In genomic region chr1:186799689-186800054, GRCh38 we compare ENCODE assay signal across 15 cellular contexts. TPM values are rescaled to one million over a fixed set of nuclear protein-coding genes. Genes with fewer than 3 reads are reported as not detected.
A peak's percentile ranks its signal among the peaks of the same experiment; 100 is the strongest.
DNase-seq lines count a peak whose midpoint lies in the region; ATAC-seq, FAIRE-seq and TF ChIP-seq lines count a peak whose summit lies in the region.
"Had no signal": no experiment of that assay in that cellular context is flagged by ENCODE, and none has a peak within 500 bp of the region (broad histone marks: within the 10 kb centered on the region; RNA-seq: fewer than 3 reads in every experiment).

No MANE protein-coding gene starts in this region.

- H3K9me3 ChIP-seq in stomach (no peaks in the 10 kb centered on the region), A673 (ENCODE audit: low read depth, low read length, poor library complexity, severe bottlenecking) (no peaks in the 10 kb centered on the region), thyroid gland (no peaks in the 10 kb centered on the region), trophoblast cell (ENCODE audit: insufficient read depth, low read depth, low read length) (no peaks in the 10 kb centered on the region)

- intact Hi-C loops in stomach (cut with DNase I; ENCODE audit: low total_unique reads) (no loop called here), A673 (cut with micrococcal nuclease; ENCODE audit: unreplicated experiment) (no loop called here), thyroid gland (cut with DNase I) (no loop called here)

- no peak overlapping the region for H3K14ac ChIP-seq in trophoblast cell (ENCODE audit: low read length)

- H3K4me2 ChIP-seq in trophoblast cell (ENCODE audit: low read length), result no peak overlapping the region

- H3K27me3 ChIP-seq in stomach (no peaks in the 10 kb centered on the region), A673 (replicated peaks; ENCODE audit: insufficient read depth, low read depth, low read length, poor library complexity) (no peaks in the 10 kb centered on the region), thyroid gland (no peaks in the 10 kb centered on the region), trophoblast cell (ENCODE audit: insufficient read depth, low read length) (no peaks in the 10 kb centered on the region)

- no peak overlapping the region for H3K23ac ChIP-seq in trophoblast cell (ENCODE audit: low read length)

- no peaks in the 10 kb centered on the region for H3K4me1 ChIP-seq in stomach
- no peaks in the 10 kb centered on the region for H3K4me1 ChIP-seq in A673 (ENCODE audit: insufficient read depth, low read length, poor library complexity, severe bottlenecking)
- no peaks in the 10 kb centered on the region for H3K4me1 ChIP-seq in thyroid gland
- H3K4me1 ChIP-seq in trophoblast cell (ENCODE audit: control insufficient read depth in 1 of 2, insufficient read depth in 2 of 2, low read length in 2 of 2), result no peaks in the 10 kb centered on the region

- H2BK12ac ChIP-seq in trophoblast cell (ENCODE audit: low read length), result no peak overlapping the region

- no peak for DNase-seq in GM12892 (ENCODE audit: insufficient read length)
- no peak for DNase-seq in stomach
- no peak for DNase-seq in A673 (ENCODE audit: low spot score)
- no peak for DNase-seq in thyroid gland
- no peak for DNase-seq in trophoblast cell
- DNase-seq: activated CD4-positive, alpha-beta T cell treated with anti-CD3 and anti-CD28 coated beads, Interleukin-2, amount 50 U/mL, for 48 hours; activated naive CD4-positive, alpha-beta T cell treated with anti-CD3 and anti-CD28 coated beads, Interleukin-2, amount 10 ng/mL, durations not matched to agents 7 days and 5 days; DMS79; IMR-90; NCI-H187; stimulated activated CD4-positive, alpha-beta T cell treated with anti-CD3 and anti-CD28 coated beads, Interleukin-4, amount 100 ng/mL, for 4 hours; T-helper 1 cell had no signal

- H2BK5ac ChIP-seq in trophoblast cell (ENCODE audit: low read depth, low read length, poor library complexity), result no peak overlapping the region

- TF ChIP-seq CTCF in stomach (IDR thresholded peaks at IDR 0.05) (no peak), A673 (conservative IDR thresholded peaks at IDR 0.05; ENCODE audit: low read depth, low read length) (no peak), thyroid gland (IDR thresholded peaks at IDR 0.05) (no peak)

- H3K4me3 ChIP-seq in stomach (no peak overlapping the region), A673 (ENCODE audit: low read depth, low read length, poor library complexity, severe bottlenecking) (no peak overlapping the region), thyroid gland (replicated peaks in 1 of 3) (no peak overlapping the region), trophoblast cell (ENCODE audit: low read depth, low read length) (no peak overlapping the region)

- no peak overlapping the region for H2BK120ac ChIP-seq in trophoblast cell (ENCODE audit: insufficient read depth, low read length, poor library complexity)

- no TSS peak for BruUV-seq in A673 (replicated peaks; lab: Mats Ljungman, UMichigan)

- no peak overlapping the region for H3K27ac ChIP-seq in stomach
- H3K27ac ChIP-seq in A673 (ENCODE audit: low read depth, low read length, poor library complexity, severe bottlenecking), result no peak overlapping the region
- no peak overlapping the region for H3K27ac ChIP-seq in thyroid gland
- H3K27ac ChIP-seq in trophoblast cell (ENCODE audit: low read depth, low read length), result no peak overlapping the region

- H3K4ac ChIP-seq in trophoblast cell (ENCODE audit: low read depth, low read length), result no peak overlapping the region

- no peaks in the 10 kb centered on the region for H3K79me1 ChIP-seq in trophoblast cell (ENCODE audit: low read length)

- no peak overlapping the region for H3K18ac ChIP-seq in trophoblast cell (ENCODE audit: low read length)

- TF ChIP-seq EP300 in stomach (IDR thresholded peaks at IDR 0.05), result no peak

- ATAC-seq in GM19372 (IDR thresholded peaks at IDR 0.05; ENCODE audit: low read depth, unreplicated experiment) (peak; percentile 74), HG02623 (IDR thresholded peaks at IDR 0.05; ENCODE audit: unreplicated experiment) (peak; percentile 96), HG03280 (IDR thresholded peaks at IDR 0.05; ENCODE audit: unreplicated experiment) (peak; percentile 93)

- TF ChIP-seq POLR2A in GM12892 (IDR thresholded peaks at IDR 0.05; ENCODE audit: low read depth, low read length), result no peak
- TF ChIP-seq POLR2A in stomach (IDR thresholded peaks at IDR 0.05), result no peak
- TF ChIP-seq POLR2A in thyroid gland (IDR thresholded peaks at IDR 0.05), result no peak

- POLR2A ChIA-PET in A673 (lab: Charles Lee; ENCODE audit: low non-redundant PET), result no interaction called here

- peak; percentile 81 for FAIRE-seq in GM12892 (lab: Jason Lieb, UNC)

- no peak overlapping the region for H4K8ac ChIP-seq in trophoblast cell (ENCODE audit: low read depth, low read length)

- H3K79me2 ChIP-seq in trophoblast cell (ENCODE audit: control insufficient read depth, insufficient read depth, low read length, poor library complexity), result no peaks in the 10 kb centered on the region

- CTCF ChIA-PET in A673 (lab: Charles Lee), result no interaction called here

- no peak overlapping the region for H2AK5ac ChIP-seq in trophoblast cell (ENCODE audit: low read length)

- no peaks in the 10 kb centered on the region for H3K36me3 ChIP-seq in stomach
- no peaks in the 10 kb centered on the region for H3K36me3 ChIP-seq in A673 (ENCODE audit: insufficient read depth, low read length, poor library complexity, severe bottlenecking)
- H3K36me3 ChIP-seq in thyroid gland, result no peaks in the 10 kb centered on the region
- H3K36me3 ChIP-seq in trophoblast cell (ENCODE audit: control insufficient read depth in 1 of 2, insufficient read depth in 2 of 2, low read length in 2 of 2), result no peaks in the 10 kb centered on the region

- no peak overlapping the region for H4K12ac ChIP-seq in trophoblast cell (ENCODE audit: low read depth, low read length)

- H3K9ac ChIP-seq in trophoblast cell (ENCODE audit: low read length), result no peak overlapping the region

- no peak overlapping the region for H2AFZ ChIP-seq in trophoblast cell (ENCODE audit: insufficient read depth, low read length, poor library complexity)

- H4K91ac ChIP-seq in trophoblast cell (ENCODE audit: low read depth, low read length), result no peak overlapping the region

RNA-seq across cellular contexts. Expression of gene PLA2G4A, which starts 29.1 kb away (rescaled TPM):
- polyA plus RNA-seq in GM12892 (2012; ENCODE audit: missing spikeins), result 9.2 TPM
- 10 to 100 TPM in 2 of 5 donors, 1 to 10 TPM in 3; 2.2 to 17.8 (median 9.3) TPM for total RNA-seq in stomach
- polyA plus RNA-seq in stomach, result 1 to 10 TPM; 3.6 to 7.3 (median 6.2) TPM
- total RNA-seq in A673 (2021), result 34.4 and 36.4 TPM in 2 replicates
- total RNA-seq in thyroid gland, result 1 to 10 TPM; 3.4 to 6.4 (median 5.2) TPM
- polyA plus RNA-seq in trophoblast cell (2013), result 3.4 and 3.7 TPM in 2 replicates
